ENCODE assay signal across 14 cellular contexts in the genomic region with DNA sequence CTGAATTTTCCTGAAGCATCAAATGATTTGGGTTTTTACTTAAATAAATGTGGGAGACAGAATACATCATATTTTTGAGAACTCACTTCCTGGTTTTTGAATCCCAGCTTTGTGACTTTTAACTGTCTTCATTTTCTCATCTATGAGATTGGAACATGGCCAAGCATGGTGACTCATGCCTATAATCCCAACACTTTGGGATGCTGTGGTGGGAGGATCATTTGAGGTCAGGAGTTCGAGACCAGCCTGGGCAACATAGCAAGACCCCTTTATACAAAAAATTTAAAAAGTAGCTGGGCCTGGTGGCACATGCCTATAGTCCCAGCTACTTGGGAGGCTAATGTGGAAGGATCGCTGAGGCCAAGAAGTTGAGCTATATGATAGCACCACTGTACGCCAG.
A peak's percentile ranks its signal among the peaks of the same experiment; 100 is the strongest.
DNase-seq lines count a peak whose midpoint lies in the region; ATAC-seq, FAIRE-seq and TF ChIP-seq lines count a peak whose summit lies in the region.
"Had no signal": no experiment of that assay in that cellular context is flagged by ENCODE, and none has a peak within 500 bp of the region (broad histone marks: within the 10 kb centered on the region; RNA-seq: fewer than 3 reads in every experiment).

No MANE protein-coding gene starts in this region.

- intact Hi-C loops in endothelial cell of umbilical vein (cut with micrococcal nuclease), result no loop called here

- CTCF ChIA-PET in endothelial cell of umbilical vein (lab: Charles Lee), result no interaction called here

- peaks cover 2% of the 10 kb centered on the region for H3K4me1 ChIP-seq in endothelial cell of umbilical vein (ENCODE audit: control insufficient read depth, extremely low read depth, insufficient read depth, low read length)

- no peak overlapping the region for H3K9ac ChIP-seq in endothelial cell of umbilical vein (replicated peaks; ENCODE audit: extremely low read depth, insufficient read depth, low read length)

- no peak for TF ChIP-seq POLR2A in endothelial cell of umbilical vein (IDR thresholded peaks at IDR 0.05; ENCODE audit: low read depth, low read length)

- in situ Hi-C loops in KBM-7 (cut with MboI; ENCODE audit: low pct_unique_long_range_greater_than_20kb, low sequenced_read_pairs), result no loop called here

- POLR2A ChIA-PET in endothelial cell of umbilical vein (lab: Charles Lee), result no interaction called here

- H3K27ac ChIP-seq in endothelial cell of umbilical vein (ENCODE audit: insufficient read depth, low read depth, low read length), result no peak overlapping the region

- H4K20me1 ChIP-seq in endothelial cell of umbilical vein (replicated peaks; ENCODE audit: control insufficient read depth, extremely low read depth, insufficient read depth, low read length), result peaks cover 23% of the 10 kb centered on the region

- H3K36me3 ChIP-seq in endothelial cell of umbilical vein (ENCODE audit: control insufficient read depth in 2 of 2, extremely low read depth in 1 of 2, insufficient read depth in 2 of 2, low read length in 2 of 2), result peaks cover 0 to 9% of the 10 kb centered on the region in 2 experiments

- H3K4me2 ChIP-seq in endothelial cell of umbilical vein (ENCODE audit: insufficient read depth, low read length), result no peak overlapping the region
- H3K4me2 ChIP-seq: smooth muscle cell had no signal

- ATAC-seq in GM21723 (IDR thresholded peaks at IDR 0.05; ENCODE audit: unreplicated experiment), result no peak

- TSS peak; percentile 11 for BruUV-seq in endothelial cell of umbilical vein (replicated peaks; lab: Mats Ljungman, UMichigan)

- no peaks in the 10 kb centered on the region for H3K27me3 ChIP-seq in endothelial cell of umbilical vein (ENCODE audit: control insufficient read depth in 2 of 2, insufficient read depth in 2 of 2, low read length in 2 of 2)

- H3K9me1 ChIP-seq in endothelial cell of umbilical vein (replicated peaks; ENCODE audit: control insufficient read depth, extremely low read depth, insufficient read depth, low read length), result peaks cover 5% of the 10 kb centered on the region

- peaks cover 93% of the 10 kb centered on the region for H3K79me2 ChIP-seq in endothelial cell of umbilical vein (ENCODE audit: control insufficient read depth, insufficient read depth, low read length)

- no peak overlapping the region for H3K4me3 ChIP-seq in endothelial cell of umbilical vein (replicated peaks in 1 of 3; ENCODE audit: insufficient read depth in 1 of 3, low read depth in 1 of 3, low read length in 3 of 3)
- H3K4me3 ChIP-seq: smooth muscle cell had no signal

- dilution Hi-C loops in endothelial cell of umbilical vein (cut with MboI; ENCODE audit: extremely low pct_ligation_motif_present, low sequenced_read_pairs), result no loop called here

- H2AFZ ChIP-seq in endothelial cell of umbilical vein (ENCODE audit: low read depth, low read length), result no peak overlapping the region

- H3K9me3 ChIP-seq in endothelial cell of umbilical vein (replicated peaks; ENCODE audit: control insufficient read depth, insufficient read depth, low read length), result no peaks in the 10 kb centered on the region

- peak; percentile 30 for DNase-seq in DMS53 (lab: John Stamatoyannopoulos, UW)
- no peak for DNase-seq in DMS53 treated with DMSO at 0.1 percent for 48 hours (lab: John Stamatoyannopoulos, UW; ENCODE audit: unreplicated experiment)
- DNase-seq in NCI-H69 (lab: John Stamatoyannopoulos, UW), result peak; percentile 81
- peak; percentile 42 for DNase-seq in endothelial cell of umbilical vein (ENCODE audit: low read depth, low spot score)
- peak; percentile 36 for DNase-seq in renal cortical epithelial cell (ENCODE audit: low read depth)
- DNase-seq in KBM-7, result no peak
- DNase-seq in cortex of kidney (lab: John Stamatoyannopoulos, UW), result no peak
- DNase-seq: activated CD8-positive, alpha-beta memory T cell treated with anti-CD3 and anti-CD28 coated beads for 24 hours; activated naive CD4-positive, alpha-beta T cell; NCI-H1694; NCI-H748 treated with DMSO at 0.1 percent for 48 hours had no signal

- FAIRE-seq in endothelial cell of umbilical vein (lab: Jason Lieb, UNC), result no peak
- FAIRE-seq: TTC549 had no signal

- no peak for TF ChIP-seq CTCF in endothelial cell of umbilical vein (IDR thresholded peaks at IDR 0.05; ENCODE audit: extremely low read depth in 1 of 2, insufficient read depth in 1 of 2, low read depth in 1 of 2, low read length in 2 of 2)

TF ChIP-seq in endothelial cell of umbilical vein, 7 proteins besides CTCF, POLR2A, EP300 and RAD21:
- TF ChIP-seq FOS (IDR thresholded peaks at IDR 0.05; ENCODE audit: borderline replicate concordance, insufficient read depth, low read length) (peak; percentile 64), JUN (IDR thresholded peaks at IDR 0.05; ENCODE audit: borderline replicate concordance, insufficient read depth, insufficient read length, low read depth) (no peak), MYC (IDR thresholded peaks at IDR 0.05; ENCODE audit: low read depth, low read length) (no peak), GATA2 (IDR thresholded peaks at IDR 0.05; ENCODE audit: insufficient read depth, insufficient read length, low read depth, low read length) (no peak), EZH2 (IDR thresholded peaks at IDR 0.05; ENCODE audit: borderline replicate concordance, low read depth, low read length, severe bottlenecking) (no peak), POLR2AphosphoS5 (IDR thresholded peaks at IDR 0.05; ENCODE audit: insufficient read depth, low read depth, low read length) (no peak)
- TF ChIP-seq, protein P1, sequence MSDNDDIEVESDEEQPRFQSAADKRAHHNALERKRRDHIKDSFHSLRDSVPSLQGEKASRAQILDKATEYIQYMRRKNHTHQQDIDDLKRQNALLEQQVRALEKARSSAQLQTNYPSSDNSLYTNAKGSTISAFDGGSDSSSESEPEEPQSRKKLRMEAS (IDR thresholded peaks at IDR 0.05; ENCODE audit: insufficient read depth, insufficient read length), result no peak

Comparison
In these comparisons a context has a peak if more than half of its experiments do, and no peak if none do; other contexts are left out.
1. DNase-seq: peak in DMS53 (single experiment), NCI-H69 (single experiment), endothelial cell of umbilical vein (single experiment) and renal cortical epithelial cell (single experiment); none in DMS53 treated with DMSO at 0.1 percent for 48 hours (single experiment), KBM-7 (single experiment) and cortex of kidney (single experiment).